Comparison of ENCODE assay signal across 18 cellular contexts in genomic region chr6:135951169-135951568, GRCh38.
"Had no signal": no experiment of that assay in that cellular context is flagged by ENCODE, and none has a peak within 500 bp of the region (broad histone marks: within the 10 kb centered on the region; RNA-seq: fewer than 3 reads in every experiment).

No MANE protein-coding gene starts in this region.

- H3K9ac ChIP-seq: neural progenitor cell had no signal

- DNase-seq: activated B cell treated with CpG ODN at 0.5 μM for 24 hours; activated CD8-positive, alpha-beta memory T cell treated with anti-CD3 and anti-CD28 coated beads, Interleukin-2, amount 10 ng/mL, durations not matched to agents 7 days and 5 days; activated CD8-positive, alpha-beta T cell treated with anti-CD3 and anti-CD28 coated beads, Interleukin-2, amount 10 ng/mL, durations not matched to agents 7 days and 5 days; activated naive CD4-positive, alpha-beta T cell; activated T-cell treated with anti-CD3 and anti-CD28 coated beads, Interleukin-2, amount 50 U/mL, for 48 hours; foreskin keratinocyte; heart right ventricle; naive thymus-derived CD8-positive, alpha-beta T cell; occipital lobe; stimulated activated CD4-positive, alpha-beta T cell treated with anti-CD3 and anti-CD28 coated beads, Interleukin-15, amount 100 ng/mL, for 24 hours; stimulated activated CD4-positive, alpha-beta T cell treated with anti-CD3 and anti-CD28 coated beads, Interleukin-2, amount 100 ng/mL, for 24 hours; stimulated activated naive CD4-positive, alpha-beta T cell treated with Interleukin-2 at 50 U/mL for 16 hours; T-helper 9 cell had no signal

- H3K4me1 ChIP-seq: esophagus muscularis mucosa, foreskin keratinocyte, neural progenitor cell, right atrium auricular region, tibial nerve had no signal

- H3K27ac ChIP-seq: esophagus muscularis mucosa, foreskin keratinocyte, heart right ventricle, neural progenitor cell, right atrium auricular region, tibial nerve had no signal

- H2AFZ ChIP-seq: neural progenitor cell had no signal

- H3K9me3 ChIP-seq: esophagus muscularis mucosa, heart right ventricle, right atrium auricular region, tibial nerve had no signal

- ATAC-seq: activated CD8-positive, alpha-beta memory T cell treated with anti-CD3 and anti-CD28 coated beads, Interleukin-2, amount 10 ng/mL, durations not matched to agents 7 days and 5 days; activated CD8-positive, alpha-beta T cell treated with anti-CD3 and anti-CD28 coated beads, Interleukin-2, amount 10 ng/mL, durations not matched to agents 7 days and 5 days; activated naive CD4-positive, alpha-beta T cell treated with anti-CD3 and anti-CD28 coated beads, Interleukin-2, amount 50 U/mL, for 72 hours; foreskin keratinocyte; heart right ventricle; naive thymus-derived CD8-positive, alpha-beta T cell had no signal

- H3K36me3 ChIP-seq: esophagus muscularis mucosa, neural progenitor cell, right atrium auricular region, tibial nerve had no signal

- H3K4me3 ChIP-seq: esophagus muscularis mucosa, heart right ventricle, neural progenitor cell, right atrium auricular region, tibial nerve had no signal

- H3K4me2 ChIP-seq: neural progenitor cell had no signal

- H3K27me3 ChIP-seq: esophagus muscularis mucosa, heart right ventricle, neural progenitor cell, right atrium auricular region, tibial nerve had no signal
